In the genomic region with DNA sequence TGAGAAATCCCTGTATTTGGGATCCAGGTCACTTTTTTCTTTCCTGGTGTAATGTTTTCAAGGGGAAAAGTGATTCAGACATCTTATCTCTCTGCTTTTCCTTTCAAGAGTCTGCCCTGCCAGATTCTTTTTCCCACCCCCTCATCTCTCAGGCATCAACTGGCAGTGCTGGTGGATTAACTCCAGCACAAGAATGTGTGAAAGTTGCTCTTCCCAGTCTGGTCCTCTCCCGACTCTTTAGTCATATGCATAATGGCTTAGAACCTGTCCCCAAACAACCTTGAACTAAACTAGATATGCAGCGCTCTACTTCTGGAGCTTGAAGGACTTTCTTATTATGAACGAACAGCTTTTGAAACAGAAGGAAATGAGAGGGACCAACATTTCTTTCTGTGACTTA, we compare ENCODE assay signal across 24 cellular contexts.
DNase-seq lines count a peak whose midpoint lies in the region; ATAC-seq and TF ChIP-seq lines count a peak whose summit lies in the region.
"Had no signal": no experiment of that assay in that cellular context is flagged by ENCODE, and none has a peak within 500 bp of the region (broad histone marks: within the 10 kb centered on the region; RNA-seq: fewer than 3 reads in every experiment).

No MANE protein-coding gene starts in this region.

- no peak overlapping the region for H4K91ac ChIP-seq in mesenchymal stem cell (ENCODE audit: low read length)

- H3K27me3 ChIP-seq in heart right ventricle (no peaks in the 10 kb centered on the region), left ventricle myocardium inferior (ENCODE audit: low read depth) (no peaks in the 10 kb centered on the region), mesenchymal stem cell (ENCODE audit: control insufficient read depth in 1 of 2, insufficient read depth in 1 of 2, low read length in 2 of 2) (no peaks in the 10 kb centered on the region), thoracic aorta (replicated peaks; ENCODE audit: insufficient read depth) (no peaks in the 10 kb centered on the region)
- H3K27me3 ChIP-seq: ascending aorta, colonic mucosa, neutrophil, tibial artery had no signal

- H3K4me1 Mint-ChIP-seq in T-helper 2 cell treated with Interferon-gamma antibody and Interleukin-4, amounts not matched to agents 5 μg/mL and 100 μg/mL, for 36 hours (ENCODE audit: low read depth), result no peaks in the 10 kb centered on the region
- H3K4me1 Mint-ChIP-seq: activated CD4-positive, alpha-beta T cell treated with anti-CD3 and anti-CD28 coated beads for 36 hours; activated naive CD4-positive, alpha-beta T cell treated with anti-CD3 and anti-CD28 coated beads, Interleukin-2, amount 50 U/mL, for 24 hours had no signal

- peak overlapping the region in 1 of 10 donors; percentile 20 for H3K27ac ChIP-seq in heart right ventricle
- H3K27ac ChIP-seq in left ventricle myocardium inferior (replicated peaks), result no peak overlapping the region
- H3K27ac ChIP-seq in mesenchymal stem cell (ENCODE audit: low read length, poor library complexity, severe bottlenecking), result no peak overlapping the region
- peak overlapping the region in 1 of 2 donors; percentile 8 for H3K27ac ChIP-seq in thoracic aorta
- H3K27ac ChIP-seq: ascending aorta, colonic mucosa, neutrophil, spleen, tibial artery had no signal

- no peak overlapping the region for H2AFZ ChIP-seq in mesenchymal stem cell (ENCODE audit: low read depth, low read length)

- no peak overlapping the region for H4K8ac ChIP-seq in mesenchymal stem cell (ENCODE audit: low read length)

- H2BK15ac ChIP-seq in mesenchymal stem cell (ENCODE audit: low read depth, poor library complexity, severe bottlenecking), result no peak overlapping the region

- TF ChIP-seq CTCF in heart right ventricle (IDR thresholded peaks at IDR 0.05) (no peak), left ventricle myocardium inferior (IDR thresholded peaks at IDR 0.05; ENCODE audit: borderline replicate concordance) (no peak), choroid plexus epithelial cell (conservative IDR thresholded peaks at IDR 0.05; ENCODE audit: low read depth, low read length) (no peak), thoracic aorta (IDR thresholded peaks at IDR 0.05) (no peak)

- no peaks in the 10 kb centered on the region for H3K27me3 Mint-ChIP-seq in T-helper 2 cell treated with Interferon-gamma antibody and Interleukin-4, amounts not matched to agents 5 μg/mL and 100 μg/mL, for 36 hours (ENCODE audit: low read depth)

- H3K79me1 ChIP-seq in mesenchymal stem cell (replicated peaks; ENCODE audit: low read length, poor library complexity, severe bottlenecking), result no peaks in the 10 kb centered on the region

- H3K4me3 Mint-ChIP-seq in T-helper 2 cell treated with Interferon-gamma antibody and Interleukin-4, amounts not matched to agents 5 μg/mL and 100 μg/mL, for 36 hours, result no peak overlapping the region
- H3K4me3 Mint-ChIP-seq: activated CD4-positive, alpha-beta T cell treated with anti-CD3 and anti-CD28 coated beads for 36 hours; activated naive CD4-positive, alpha-beta T cell treated with anti-CD3 and anti-CD28 coated beads, Interleukin-2, amount 50 U/mL, for 24 hours; activated T-cell treated with anti-CD3 and anti-CD28 coated beads, Interleukin-2, amount 50 U/mL, for 4 hours had no signal

- H2AK5ac ChIP-seq in mesenchymal stem cell (ENCODE audit: low read length, severe bottlenecking), result no peak overlapping the region

- 22 to 44% methylated on average over 3 of the region's 3 CpGs for WGBS in heart right ventricle, 2 donors
- WGBS in mesenchymal stem cell, result 55% methylated on average over 3 of the region's 3 CpGs

- intact Hi-C loops in heart right ventricle (cut with DNase I), result no loop called here
- intact Hi-C loops in left ventricle myocardium inferior (cut with micrococcal nuclease), result no loop called here

- H3K23ac ChIP-seq in mesenchymal stem cell (ENCODE audit: low read length in 2 of 2), result no peak overlapping the region

- ATAC-seq in heart right ventricle (peak in 5 of 8 donors; percentile 19 to 83 (median 56)), thoracic aorta (ENCODE audit: insufficient number of reproducible peaks, low FRiP score, low read depth) (peak; percentile 48), HG03139 (IDR thresholded peaks at IDR 0.05; ENCODE audit: unreplicated experiment) (no peak)
- ATAC-seq: activated CD4-positive, alpha-beta T cell treated with anti-CD3 and anti-CD28 coated beads for 36 hours; activated T-cell treated with anti-CD3 and anti-CD28 coated beads, Interleukin-2, amount 50 U/mL, for 4 hours; stimulated activated naive CD8-positive, alpha-beta T cell treated with anti-CD3 and anti-CD28 coated beads, Interleukin-15, Interleukin-2, amounts not matched to agents 100 U/mL and 50 U/mL, for 24 hours had no signal

- no peaks in the 10 kb centered on the region for H3K9me3 Mint-ChIP-seq in T-helper 2 cell treated with Interferon-gamma antibody and Interleukin-4, amounts not matched to agents 5 μg/mL and 100 μg/mL, for 36 hours
- H3K9me3 Mint-ChIP-seq: activated naive CD4-positive, alpha-beta T cell treated with anti-CD3 and anti-CD28 coated beads, Interleukin-2, amount 50 U/mL, for 24 hours; activated T-cell treated with anti-CD3 and anti-CD28 coated beads, Interleukin-2, amount 50 U/mL, for 4 hours had no signal

- H3K9ac ChIP-seq in mesenchymal stem cell (ENCODE audit: low read length), result no peak overlapping the region

- DNase-seq in heart right ventricle, result peak in 1 of 2 donors; percentile 7
- DNase-seq in left ventricle myocardium inferior, result no peak
- DNase-seq in choroid plexus epithelial cell (ENCODE audit: low read depth), result peak; percentile 2
- peak; percentile 36 for DNase-seq in mesenchymal stem cell
- DNase-seq in thoracic aorta (ENCODE audit: low spot score), result no peak
- DNase-seq in T-helper 2 cell treated with Interferon-gamma antibody and Interleukin-4, amounts not matched to agents 5 μg/mL and 100 μg/mL, for 36 hours (ENCODE audit: low spot score), result no peak
- no peak for DNase-seq in GM03348 (ENCODE audit: low spot score)
- DNase-seq: activated CD4-positive, alpha-beta T cell treated with anti-CD3 and anti-CD28 coated beads for 36 hours; activated T-cell treated with anti-CD3 and anti-CD28 coated beads, Interleukin-2, amount 50 U/mL, for 4 hours; colonic mucosa; IMR-90; NCI-H1417 treated with DMSO at 0.1 percent for 48 hours; NCI-H2107; NCI-H510A; SIG-M5; spleen; stimulated activated CD4-positive, alpha-beta T cell treated with anti-CD3 and anti-CD28 coated beads, Interleukin-4, amount 100 ng/mL, for 24 hours; stimulated activated naive CD8-positive, alpha-beta T cell treated with anti-CD3 and anti-CD28 coated beads, Interleukin-15, Interleukin-2, amounts not matched to agents 100 U/mL and 50 U/mL, for 24 hours; T-helper 1 cell; tibial artery had no signal

- no peak overlapping the region for H2BK12ac ChIP-seq in mesenchymal stem cell (ENCODE audit: low read length in 2 of 2)

- no peak overlapping the region for H3K14ac ChIP-seq in mesenchymal stem cell (ENCODE audit: low read length in 2 of 2)

- H2BK120ac ChIP-seq in mesenchymal stem cell (ENCODE audit: low read depth, low read length), result no peak overlapping the region

- no peak overlapping the region for H3K27ac Mint-ChIP-seq in T-helper 2 cell treated with Interferon-gamma antibody and Interleukin-4, amounts not matched to agents 5 μg/mL and 100 μg/mL, for 36 hours
- H3K27ac Mint-ChIP-seq: activated CD4-positive, alpha-beta T cell treated with anti-CD3 and anti-CD28 coated beads for 36 hours; activated naive CD4-positive, alpha-beta T cell treated with anti-CD3 and anti-CD28 coated beads, Interleukin-2, amount 50 U/mL, for 24 hours had no signal

- H3K36me3 ChIP-seq in heart right ventricle (no peaks in the 10 kb centered on the region), left ventricle myocardium inferior (no peaks in the 10 kb centered on the region), mesenchymal stem cell (ENCODE audit: control insufficient read depth in 1 of 2, insufficient read depth in 2 of 2, low read depth in 1 of 2, low read length in 2 of 2) (no peaks in the 10 kb centered on the region), thoracic aorta (no peaks in the 10 kb centered on the region)
- H3K36me3 ChIP-seq: ascending aorta, colonic mucosa, neutrophil, spleen, tibial artery had no signal

- H3K4me3 ChIP-seq in heart right ventricle (no peak overlapping the region), left ventricle myocardium inferior (no peak overlapping the region), choroid plexus epithelial cell (ENCODE audit: low read depth, low read length) (no peak overlapping the region), mesenchymal stem cell (ENCODE audit: insufficient read depth in 1 of 2, low read depth in 1 of 2, low read length in 2 of 2) (no peak overlapping the region), thoracic aorta (no peak overlapping the region)
- H3K4me3 ChIP-seq: ascending aorta, colonic mucosa, spleen, tibial artery had no signal

- H3K4me1 ChIP-seq in heart right ventricle (peaks cover 0 to 4% (median 0%) of the 10 kb centered on the region in 9 donors), left ventricle myocardium inferior (peaks cover 4% of the 10 kb centered on the region), mesenchymal stem cell (ENCODE audit: control insufficient read depth, insufficient read depth, low read depth, low read length) (no peaks in the 10 kb centered on the region), thoracic aorta (ENCODE audit: control insufficient read depth in 1 of 2, low read depth in 2 of 2) (peaks cover 6 to 19% of the 10 kb centered on the region in 2 donors)
- H3K4me1 ChIP-seq: ascending aorta, colonic mucosa, spleen, tibial artery had no signal

- H3K18ac ChIP-seq in mesenchymal stem cell (ENCODE audit: low read depth in 1 of 2, low read length in 2 of 2), result no peak overlapping the region

- H2BK5ac ChIP-seq in mesenchymal stem cell (ENCODE audit: low read depth, low read length, poor library complexity, severe bottlenecking), result no peak overlapping the region

- H3K4me2 ChIP-seq in mesenchymal stem cell (ENCODE audit: low read length, poor library complexity, severe bottlenecking), result no peak overlapping the region

- H3K36me3 Mint-ChIP-seq in T-helper 2 cell treated with Interferon-gamma antibody and Interleukin-4, amounts not matched to agents 5 μg/mL and 100 μg/mL, for 36 hours (ENCODE audit: low read depth), result no peaks in the 10 kb centered on the region
- H3K36me3 Mint-ChIP-seq: activated naive CD4-positive, alpha-beta T cell treated with anti-CD3 and anti-CD28 coated beads, Interleukin-2, amount 50 U/mL, for 24 hours had no signal

- H3K4ac ChIP-seq in mesenchymal stem cell (ENCODE audit: low read depth in 1 of 2, low read length in 2 of 2), result no peak overlapping the region

- no peaks in the 10 kb centered on the region for H3K9me3 ChIP-seq in heart right ventricle
- no peaks in the 10 kb centered on the region for H3K9me3 ChIP-seq in left ventricle myocardium inferior (replicated peaks)
- no peaks in the 10 kb centered on the region for H3K9me3 ChIP-seq in mesenchymal stem cell (ENCODE audit: control insufficient read depth, low read length)
- H3K9me3 ChIP-seq in thoracic aorta, result no peaks in the 10 kb centered on the region
- H3K9me3 ChIP-seq: ascending aorta, colonic mucosa, neutrophil, spleen, tibial artery had no signal

Comparison
In these comparisons a context has a peak if more than half of its experiments do, and no peak if none do; other contexts are left out.
1. DNase-seq: peak in choroid plexus epithelial cell (single experiment) and mesenchymal stem cell (single experiment); none in left ventricle myocardium inferior (single experiment), thoracic aorta (single experiment), T-helper 2 cell treated with Interferon-gamma antibody and Interleukin-4, amounts not matched to agents 5 μg/mL and 100 μg/mL, for 36 hours (single experiment) and GM03348 (single experiment).